ENCODE assay signal across 21 cellular contexts in genomic region chr1:206040328-206040727, GRCh38. TPM values are rescaled to one million over a fixed set of nuclear protein-coding genes. Genes with fewer than 3 reads are reported as not detected.
"Had no signal": no experiment of that assay in that cellular context is flagged by ENCODE, and none has a peak within 500 bp of the region (broad histone marks: within the 10 kb centered on the region; RNA-seq: fewer than 3 reads in every experiment).

No MANE protein-coding gene starts in this region.

- ATAC-seq: activated CD4-positive, alpha-beta T cell treated with anti-CD3 and anti-CD28 coated beads for 36 hours had no signal

- H3K9me3 ChIP-seq: esophagus muscularis mucosa, ovary, tibial nerve, uterus had no signal

- H3K36me3 ChIP-seq: esophagus muscularis mucosa, ovary, sigmoid colon, tibial nerve, uterus had no signal

- H3K9me3 Mint-ChIP-seq: activated CD4-positive, alpha-beta memory T cell treated with anti-CD3 and anti-CD28 coated beads, Interleukin-2, amount 10 ng/mL, durations not matched to agents 7 days and 5 days; activated naive CD8-positive, alpha-beta T cell treated with anti-CD3 and anti-CD28 coated beads, Interleukin-2, amount 10 ng/mL, durations not matched to agents 7 days and 5 days; brain had no signal

- H3K27me3 ChIP-seq: hepatocyte, ovary, uterus had no signal

- H2AFZ ChIP-seq: hepatocyte had no signal

- H3K4me1 ChIP-seq: esophagus muscularis mucosa, sigmoid colon, tibial nerve, uterus had no signal

- H3K4me3 Mint-ChIP-seq: activated CD4-positive, alpha-beta memory T cell treated with anti-CD3 and anti-CD28 coated beads, Interleukin-2, amount 10 ng/mL, durations not matched to agents 7 days and 5 days; activated CD4-positive, alpha-beta T cell treated with anti-CD3 and anti-CD28 coated beads for 36 hours; activated naive CD8-positive, alpha-beta T cell treated with anti-CD3 and anti-CD28 coated beads, Interleukin-2, amount 10 ng/mL, durations not matched to agents 7 days and 5 days; brain had no signal

- H3K27ac Mint-ChIP-seq: activated CD4-positive, alpha-beta memory T cell treated with anti-CD3 and anti-CD28 coated beads, Interleukin-2, amount 10 ng/mL, durations not matched to agents 7 days and 5 days; activated CD4-positive, alpha-beta T cell treated with anti-CD3 and anti-CD28 coated beads for 36 hours; activated naive CD8-positive, alpha-beta T cell treated with anti-CD3 and anti-CD28 coated beads, Interleukin-2, amount 10 ng/mL, durations not matched to agents 7 days and 5 days had no signal

- H3K36me3 Mint-ChIP-seq: activated naive CD8-positive, alpha-beta T cell treated with anti-CD3 and anti-CD28 coated beads, Interleukin-2, amount 10 ng/mL, durations not matched to agents 7 days and 5 days; brain had no signal

- H3K4me3 ChIP-seq: esophagus muscularis mucosa, hepatocyte, lung, ovary, sigmoid colon, tibial nerve, uterus had no signal

- H3K79me2 ChIP-seq: hepatocyte had no signal

- DNase-seq: activated CD4-positive, alpha-beta memory T cell treated with anti-CD3 and anti-CD28 coated beads, Interleukin-2, amount 10 ng/mL, durations not matched to agents 7 days and 5 days; activated CD4-positive, alpha-beta T cell treated with anti-CD3 and anti-CD28 coated beads for 36 hours; activated naive CD8-positive, alpha-beta T cell treated with anti-CD3 and anti-CD28 coated beads, Interleukin-2, amount 10 ng/mL, durations not matched to agents 7 days and 5 days; activated T-cell treated with anti-CD3 and anti-CD28 coated beads, Interleukin-2, amount 50 U/mL, for 48 hours; central memory CD4-positive, alpha-beta T cell; cortex of kidney; effector CD4-positive, alpha-beta T cell; islet precursor cell; ovary; sigmoid colon; stimulated activated CD4-positive, alpha-beta T cell treated with anti-CD3 and anti-CD28 coated beads, Interleukin-1b, Interleukin-23, amount 100 ng/mL, for 48 hours; uterus had no signal

- H3K27ac ChIP-seq: esophagus muscularis mucosa, hepatocyte, ovary, sigmoid colon, tibial nerve, uterus, VCaP had no signal

- H3K4me2 ChIP-seq: hepatocyte had no signal

RNA-seq across cellular contexts. Expression of gene RHEX, which starts 12.6 kb away (rescaled TPM):
- total RNA-seq: activated CD4-positive, alpha-beta memory T cell treated with anti-CD3 and anti-CD28 coated beads, Interleukin-2, amount 10 ng/mL, durations not matched to agents 7 days and 5 days; activated CD4-positive, alpha-beta T cell treated with anti-CD3 and anti-CD28 coated beads for 36 hours; activated naive CD8-positive, alpha-beta T cell treated with anti-CD3 and anti-CD28 coated beads, Interleukin-2, amount 10 ng/mL, durations not matched to agents 7 days and 5 days; glomerular endothelial cell; hepatocyte; pulmonary artery endothelial cell had no signal

RNA-seq across cellular contexts. Expression of gene CTSE, which starts 16.6 kb away (rescaled TPM):
- total RNA-seq: activated CD4-positive, alpha-beta memory T cell treated with anti-CD3 and anti-CD28 coated beads, Interleukin-2, amount 10 ng/mL, durations not matched to agents 7 days and 5 days; activated CD4-positive, alpha-beta T cell treated with anti-CD3 and anti-CD28 coated beads for 36 hours; activated naive CD8-positive, alpha-beta T cell treated with anti-CD3 and anti-CD28 coated beads, Interleukin-2, amount 10 ng/mL, durations not matched to agents 7 days and 5 days; glomerular endothelial cell; sigmoid colon; subcutaneous adipose tissue; tibial nerve had no signal

RNA-seq across cellular contexts. Expression of gene RAB7B, which starts 37.1 kb away (rescaled TPM):
- total RNA-seq: activated CD4-positive, alpha-beta memory T cell treated with anti-CD3 and anti-CD28 coated beads, Interleukin-2, amount 10 ng/mL, durations not matched to agents 7 days and 5 days; activated CD4-positive, alpha-beta T cell treated with anti-CD3 and anti-CD28 coated beads for 36 hours; glomerular endothelial cell had no signal
